In genomic region chr5:150623152-150623877, GRCh38 we compare ENCODE assay signal across 9 cellular contexts. TPM values are rescaled to one million over a fixed set of nuclear protein-coding genes. Genes with fewer than 3 reads are reported as not detected.
DNase-seq lines count a peak whose midpoint lies in the region; ATAC-seq, FAIRE-seq and TF ChIP-seq lines count a peak whose summit lies in the region.
"Had no signal": no experiment of that assay in that cellular context is flagged by ENCODE, and none has a peak within 500 bp of the region (broad histone marks: within the 10 kb centered on the region; RNA-seq: fewer than 3 reads in every experiment).

No MANE protein-coding gene starts in this region.

- H3K9me3 ChIP-seq in smooth muscle cell (replicated peaks; ENCODE audit: low read depth): no peaks in the 10 kb centered on the region
- H3K9me3 ChIP-seq in prostate gland: no peaks in the 10 kb centered on the region

- H3K27me3 Mint-ChIP-seq in dendritic cell treated with granulocyte-macrophage colony-stimulating factor and Interleukin-4, amounts not matched to agents 40 ng/mL and 50 ng/mL, for 4 days: peaks cover 42% of the 10 kb centered on the region

- intact Hi-C loops in dendritic cell treated with granulocyte-macrophage colony-stimulating factor and Interleukin-4, amounts not matched to agents 40 ng/mL and 50 ng/mL, for 4 days (cut with micrococcal nuclease): no loop called here
- intact Hi-C loops in prostate gland (cut with DNase I): no loop called here

- H3K4me1 Mint-ChIP-seq in dendritic cell treated with granulocyte-macrophage colony-stimulating factor and Interleukin-4, amounts not matched to agents 40 ng/mL and 50 ng/mL, for 4 days (ENCODE audit: low read depth): peaks cover 32% of the 10 kb centered on the region

- H3K4me3 Mint-ChIP-seq in dendritic cell treated with granulocyte-macrophage colony-stimulating factor and Interleukin-4, amounts not matched to agents 40 ng/mL and 50 ng/mL, for 4 days: peak overlapping the region; percentile 2

- TF ChIP-seq CTCF in smooth muscle cell (IDR thresholded peaks at IDR 0.05; ENCODE audit: borderline replicate concordance, insufficient read depth, poor library complexity, severe bottlenecking): no peak
- no peak for TF ChIP-seq CTCF in prostate gland (IDR thresholded peaks at IDR 0.05)

- peaks cover 20% of the 10 kb centered on the region for H3F3A ChIP-seq in smooth muscle cell (ENCODE audit: low read depth)

- H3K27me3 ChIP-seq in smooth muscle cell (ENCODE audit: low read depth) (no peaks in the 10 kb centered on the region), prostate gland (replicated peaks; ENCODE audit: insufficient read depth) (no peaks in the 10 kb centered on the region)

- H3K79me2 ChIP-seq in smooth muscle cell (ENCODE audit: low read depth): peaks cover 37% of the 10 kb centered on the region

- peak; percentile 20 for ATAC-seq in HG02759 (IDR thresholded peaks at IDR 0.05; ENCODE audit: unreplicated experiment)

- DNase-seq in GM18507 (ENCODE audit: extremely low spot score, insufficient read length, low read depth) (no peak), smooth muscle cell (lab: John Stamatoyannopoulos, UW; ENCODE audit: unreplicated experiment) (no peak), HuH-7.5 (ENCODE audit: low spot score) (no peak), HK-2 (ENCODE audit: unreplicated experiment) (no peak), prostate gland (ENCODE audit: low spot score) (no peak), OCI-M2 (lab: John Stamatoyannopoulos, UW; ENCODE audit: unreplicated experiment) (no peak)
- DNase-seq: amniotic stem cell had no signal

- peaks cover 15% of the 10 kb centered on the region for H4K20me1 ChIP-seq in smooth muscle cell (ENCODE audit: low read depth)

- H2AFZ ChIP-seq in smooth muscle cell (ENCODE audit: low read depth): no peak overlapping the region

- 62% methylated on average over 7 of the region's 7 CpGs for WGBS in smooth muscle cell (ENCODE audit: low lambda C conversion rate)
- 64% methylated on average over 7 of the region's 7 CpGs for WGBS in prostate gland

- no peak overlapping the region for H3K9ac ChIP-seq in smooth muscle cell (ENCODE audit: low read depth)

- no peak overlapping the region for H3K27ac Mint-ChIP-seq in dendritic cell treated with granulocyte-macrophage colony-stimulating factor and Interleukin-4, amounts not matched to agents 40 ng/mL and 50 ng/mL, for 4 days

- H3K9me3 Mint-ChIP-seq in dendritic cell treated with granulocyte-macrophage colony-stimulating factor and Interleukin-4, amounts not matched to agents 40 ng/mL and 50 ng/mL, for 4 days: no peaks in the 10 kb centered on the region

- no peaks in the 10 kb centered on the region for H3K36me3 Mint-ChIP-seq in dendritic cell treated with granulocyte-macrophage colony-stimulating factor and Interleukin-4, amounts not matched to agents 40 ng/mL and 50 ng/mL, for 4 days (ENCODE audit: low read depth)

- FAIRE-seq in GM18507 (lab: Jason Lieb, UNC): peak; percentile 81

- peak overlapping the region; percentile 92 for H3K4me2 ChIP-seq in smooth muscle cell

- no peak overlapping the region for H3K4me3 ChIP-seq in smooth muscle cell
- no peak overlapping the region for H3K4me3 ChIP-seq in prostate gland

- H3K36me3 ChIP-seq in smooth muscle cell (ENCODE audit: low read depth) (no peaks in the 10 kb centered on the region), prostate gland (no peaks in the 10 kb centered on the region)

- TF ChIP-seq POLR2A in prostate gland (IDR thresholded peaks at IDR 0.05): no peak

- H3K27ac ChIP-seq in smooth muscle cell (ENCODE audit: low read depth): peak overlapping the region; percentile 17
- peak overlapping the region in 1 of 2 donors; percentile 84 for H3K27ac ChIP-seq in prostate gland

- H3K4me1 ChIP-seq in smooth muscle cell (ENCODE audit: low read depth) (peaks cover 28% of the 10 kb centered on the region), prostate gland (replicated peaks) (no peaks in the 10 kb centered on the region)

RNA-seq across cellular contexts. Expression of gene SYNPO, which starts 17.1 kb away (rescaled TPM):
- 30.5 and 46.4 TPM in 2 replicates for total RNA-seq in smooth muscle cell
- polyA plus RNA-seq in smooth muscle cell: 34.2 and 36.9 TPM in 2 replicates
- 10 to 100 TPM; 13.7 to 61.0 TPM for total RNA-seq in prostate gland

RNA-seq across cellular contexts. Expression of gene MYOZ3, which starts 37.7 kb away (rescaled TPM):
- 6.4 and 8.2 TPM in 2 replicates for total RNA-seq in smooth muscle cell
- 7.9 and 12.2 TPM in 2 replicates for polyA plus RNA-seq in smooth muscle cell
- total RNA-seq in prostate gland: 10 to 100 TPM in 1 of 2 donors, 1 to 10 TPM in 1; 1.2 to 14.1 TPM
